ENCODE assay signal across 8 cellular contexts in genomic region chr1:24931481-24932221, GRCh38. TPM values are rescaled to one million over a fixed set of nuclear protein-coding genes. Genes with fewer than 3 reads are reported as not detected.
A peak's percentile ranks its signal among the peaks of the same experiment; 100 is the strongest.
DNase-seq lines count a peak whose midpoint lies in the region; ATAC-seq and TF ChIP-seq lines count a peak whose summit lies in the region.

No MANE protein-coding gene starts in this region.

- H4K20me1 ChIP-seq in DOHH2 (ENCODE audit: control insufficient read depth, insufficient read depth, low read depth, low read length) (peaks cover 13% of the 10 kb centered on the region; the same call in 1 of the 2 replicates), KMS-11 (ENCODE audit: insufficient read depth) (no peaks in the 10 kb centered on the region)

- H2BK120ac ChIP-seq in neuronal stem cell (ENCODE audit: low read depth, low read length) = no peak overlapping the region

- no peak overlapping the region for H3K4ac ChIP-seq in neuronal stem cell (ENCODE audit: low read length)

- 0 out of 2 replicates have a peak overlapping the region, but pooled peaks have one; percentile 20 for H3K4me3 ChIP-seq in DOHH2 (ENCODE audit: low read length)
- no peak overlapping the region for H3K4me3 ChIP-seq in KMS-11 (IDR thresholded peaks at IDR 0.05; ENCODE audit: insufficient read depth, low read depth, low read length)
- H3K4me3 ChIP-seq in neuronal stem cell (ENCODE audit: low read length in 2 of 2) = peak overlapping the region in 1 of 2 donors; percentile 1
- peak overlapping the region in 2 of 4 donors; percentile 24 to 44 for H3K4me3 ChIP-seq in esophagus squamous epithelium

- no peak overlapping the region for H3K14ac ChIP-seq in neuronal stem cell (ENCODE audit: low read length)

- no peak overlapping the region for H4K8ac ChIP-seq in neuronal stem cell (ENCODE audit: low read depth, low read length)

- H3K9me3 ChIP-seq in DOHH2 (ENCODE audit: control insufficient read depth, insufficient read depth, low read length) (no peaks in the 10 kb centered on the region), neuronal stem cell (replicated peaks in 1 of 2; ENCODE audit: control insufficient read depth in 2 of 2, insufficient read depth in 1 of 2, low read depth in 1 of 2, low read length in 2 of 2) (peaks cover 0 to 5% of the 10 kb centered on the region in 2 donors), esophagus squamous epithelium (no peaks in the 10 kb centered on the region)

- peaks cover 18% of the 10 kb centered on the region for H3K36me3 ChIP-seq in DOHH2 (ENCODE audit: control insufficient read depth, low read length)
- no peaks in the 10 kb centered on the region for H3K36me3 ChIP-seq in KMS-11 (ENCODE audit: insufficient read depth)
- no peaks in the 10 kb centered on the region for H3K36me3 ChIP-seq in neuronal stem cell (replicated peaks in 1 of 2; ENCODE audit: control insufficient read depth in 2 of 2, insufficient read depth in 2 of 2, low read length in 2 of 2)
- H3K36me3 ChIP-seq in esophagus squamous epithelium = no peaks in the 10 kb centered on the region

- DNase-seq in ecto neural progenitor cell (ENCODE audit: low spot score) = peak; percentile 68
- DNase-seq in neuronal stem cell (ENCODE audit: low spot score) = peak; percentile 32
- DNase-seq in esophagus squamous epithelium (lab: John Stamatoyannopoulos, UW) = no peak
- DNase-seq in cortex of kidney (lab: John Stamatoyannopoulos, UW) = no peak
- no peak for DNase-seq in NCI-H2171 (lab: John Stamatoyannopoulos, UW)

- peak overlapping the region; percentile 47 for H2BK5ac ChIP-seq in neuronal stem cell (ENCODE audit: low read length)

- no peak overlapping the region for H2BK12ac ChIP-seq in neuronal stem cell (ENCODE audit: low read length)

- H2AFZ ChIP-seq in KMS-11 (ENCODE audit: low read depth) (no peak overlapping the region), neuronal stem cell (ENCODE audit: low read length) (no peak overlapping the region)

- intact Hi-C loops in esophagus squamous epithelium (cut with DNase I) = no loop called here

- H3K79me2 ChIP-seq in DOHH2 (ENCODE audit: control insufficient read depth, low read length) (peaks cover 30% of the 10 kb centered on the region), KMS-11 (ENCODE audit: insufficient read depth, low read depth) (peaks cover 30% of the 10 kb centered on the region)

- peaks cover 34% of the 10 kb centered on the region for H3K27me3 ChIP-seq in DOHH2 (ENCODE audit: control insufficient read depth, low read length)
- no peaks in the 10 kb centered on the region for H3K27me3 ChIP-seq in KMS-11 (ENCODE audit: insufficient read depth, low read depth)
- peaks cover 56 to 95% (median 94%) of the 10 kb centered on the region in 3 experiments for H3K27me3 ChIP-seq in neuronal stem cell (ENCODE audit: control insufficient read depth in 3 of 3, insufficient read depth in 3 of 3, low read depth in 1 of 3, low read length in 3 of 3)
- H3K27me3 ChIP-seq in esophagus squamous epithelium = peaks cover 27 to 100% (median 45%) of the 10 kb centered on the region in 4 donors

- H3K9me2 ChIP-seq in DOHH2 (replicated peaks; ENCODE audit: control insufficient read depth, low read length) = no peaks in the 10 kb centered on the region

- peak overlapping the region; percentile 11 for H2BK15ac ChIP-seq in neuronal stem cell (ENCODE audit: low read length)

- H3K27ac ChIP-seq in DOHH2 (ENCODE audit: low read depth, low read length) (no peak overlapping the region), KMS-11 (no peak overlapping the region), neuronal stem cell (replicated peaks; ENCODE audit: low read length) (no peak overlapping the region), esophagus squamous epithelium (no peak overlapping the region)

- H3K79me1 ChIP-seq in neuronal stem cell (ENCODE audit: low read depth, low read length) = no peaks in the 10 kb centered on the region

- H3K4me1 ChIP-seq in DOHH2 (ENCODE audit: control insufficient read depth, low read length) = peaks cover 44% of the 10 kb centered on the region
- peaks cover 7% of the 10 kb centered on the region for H3K4me1 ChIP-seq in KMS-11 (ENCODE audit: low read depth, poor library complexity, severe bottlenecking)
- H3K4me1 ChIP-seq in neuronal stem cell (ENCODE audit: control insufficient read depth in 2 of 2, insufficient read depth in 1 of 2, low read depth in 1 of 2, low read length in 2 of 2) = peaks cover 0 to 11% of the 10 kb centered on the region in 2 donors
- peaks cover 27 to 57% (median 33%) of the 10 kb centered on the region in 3 donors for H3K4me1 ChIP-seq in esophagus squamous epithelium

- no peak for TF ChIP-seq CTCF in DOHH2 (IDR thresholded peaks at IDR 0.05; ENCODE audit: low read depth, low read length, poor library complexity, severe bottlenecking)
- TF ChIP-seq CTCF in KMS-11 (conservative IDR thresholded peaks at IDR 0.05; ENCODE audit: low read depth, low read length) = 0 out of 2 replicates have a peak, but pooled peaks have one; percentile 18
- no peak for TF ChIP-seq CTCF in esophagus squamous epithelium (IDR thresholded peaks at IDR 0.05)

- H3F3A ChIP-seq in DOHH2 (ENCODE audit: control insufficient read depth, insufficient read depth) = no peaks in the 10 kb centered on the region

- no peak overlapping the region for H4K91ac ChIP-seq in neuronal stem cell (ENCODE audit: low read depth, low read length, poor library complexity)

- no peak overlapping the region for H3K9ac ChIP-seq in KMS-11
- peak overlapping the region; percentile 31 for H3K9ac ChIP-seq in neuronal stem cell (ENCODE audit: low read depth, low read length, poor library complexity)

- TF ChIP-seq POLR2A in esophagus squamous epithelium (IDR thresholded peaks at IDR 0.05) = no peak

- peak overlapping the region; percentile 30 for H2AK5ac ChIP-seq in neuronal stem cell (ENCODE audit: low read depth, low read length)

- H3K18ac ChIP-seq in neuronal stem cell (ENCODE audit: low read length) = peak overlapping the region; percentile 76

- H3K23ac ChIP-seq in neuronal stem cell (ENCODE audit: low read depth, low read length, poor library complexity) = peak overlapping the region; percentile 38

- ATAC-seq in HG03342 (IDR thresholded peaks at IDR 0.05; ENCODE audit: unreplicated experiment) = no peak

- peak overlapping the region; percentile 22; the same call in 1 of the 2 replicates for H3K4me2 ChIP-seq in DOHH2 (ENCODE audit: low read length)
- no peak overlapping the region; the same call in 1 of the 2 replicates for H3K4me2 ChIP-seq in KMS-11
- peak overlapping the region; percentile 19 for H3K4me2 ChIP-seq in neuronal stem cell (ENCODE audit: insufficient read depth, low read length, poor library complexity, severe bottlenecking)

- no CpG with 5 or more reads among the region's 63 CpGs for WGBS in neuronal stem cell (ENCODE audit: extremely low coverage in 2 of 2, insufficient read length in 2 of 2, insufficient replicate concordance in 1 of 2), 2 donors
- WGBS in esophagus squamous epithelium, 2 donors = 25 to 48% methylated on average over 19 to 20 of the region's 63 CpGs

RNA-seq across cellular contexts. Expression of gene RUNX3, which starts 1.6 kb away (rescaled TPM):
- polyA plus RNA-seq in neuronal stem cell (2013, experiment 1 of 2) = 0.15 TPM
- 0.25 TPM for polyA plus RNA-seq in neuronal stem cell (2013, experiment 2 of 2)
- 1 to 10 TPM; 1.9 to 5.7 (median 3.1) TPM for total RNA-seq in esophagus squamous epithelium

Comparison
In these comparisons a context has a peak if more than half of its experiments do, and no peak if none do; other contexts are left out.
1. DNase-seq: peak in ecto neural progenitor cell (single experiment) and neuronal stem cell (single experiment); none in esophagus squamous epithelium (single experiment), cortex of kidney (single experiment) and NCI-H2171 (single experiment).